22 cellular contexts compared by ENCODE assay signal in the genomic region with DNA sequence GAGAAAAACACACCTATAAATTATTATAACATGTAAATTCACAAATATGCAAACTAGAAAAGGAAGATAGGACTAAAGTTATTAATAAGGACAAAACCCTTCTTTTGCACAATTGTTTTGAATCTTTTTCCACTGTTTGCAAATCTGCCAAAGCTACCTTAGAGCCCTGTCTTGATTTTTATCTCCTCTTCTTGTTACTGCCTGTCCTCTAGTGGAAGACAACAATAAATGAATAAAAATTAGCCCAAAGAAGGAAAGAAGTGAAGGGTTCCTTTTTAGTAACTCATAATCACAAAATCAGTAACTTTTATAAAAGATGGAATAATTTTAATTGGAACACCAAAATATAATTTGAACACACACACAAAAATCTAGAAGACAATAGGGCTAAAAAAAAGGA. TPM values are rescaled to one million over a fixed set of nuclear protein-coding genes. Genes with fewer than 3 reads are reported as not detected.
A peak's percentile ranks its signal among the peaks of the same experiment; 100 is the strongest.
DNase-seq lines count a peak whose midpoint lies in the region; ATAC-seq and TF ChIP-seq lines count a peak whose summit lies in the region.
"Had no signal": no experiment of that assay in that cellular context is flagged by ENCODE, and none has a peak within 500 bp of the region (broad histone marks: within the 10 kb centered on the region; RNA-seq: fewer than 3 reads in every experiment).

No MANE protein-coding gene starts in this region.

- H3K27me3 Mint-ChIP-seq in memory B cell (no peaks in the 10 kb centered on the region), CD14-positive monocyte (ENCODE audit: low read depth in 3 of 3) (peaks cover 0 to 2% (median 2%) of the 10 kb centered on the region in 3 donors)
- H3K27me3 Mint-ChIP-seq: type B pancreatic cell had no signal

- POLR2A ChIA-PET in SK-N-SH (lab: Yijun Ruan, JAX) (no interaction called here), GM10248 (lab: Yijun Ruan, JAX) (no interaction called here)

- H3K79me2 ChIP-seq in SK-N-SH (ENCODE audit: insufficient read depth), result no peaks in the 10 kb centered on the region
- H3K79me2 ChIP-seq: hepatocyte had no signal

- TF ChIP-seq RAD21 in SK-N-SH (IDR thresholded peaks at IDR 0.05; ENCODE audit: low read length), result peak; percentile 27; the same call in 1 of the 2 replicates

- no peak overlapping the region for H3K27ac ChIP-seq in SK-N-SH (ENCODE audit: low read depth in 2 of 2, low read length in 1 of 2)
- no peak overlapping the region for H3K27ac ChIP-seq in VCaP
- H3K27ac ChIP-seq: 22Rv1, hepatocyte, right lobe of liver, RWPE1 had no signal

- H3K36me3 ChIP-seq in SK-N-SH (replicated peaks in 1 of 2; ENCODE audit: control insufficient read depth in 1 of 2, insufficient read depth in 2 of 2, low read length in 1 of 2), result no peaks in the 10 kb centered on the region
- H3K36me3 ChIP-seq: right lobe of liver had no signal

- no peak overlapping the region for H3K9ac ChIP-seq in SK-N-SH

- no peaks in the 10 kb centered on the region for H3K36me3 Mint-ChIP-seq in memory B cell
- H3K36me3 Mint-ChIP-seq in CD14-positive monocyte, result no peaks in the 10 kb centered on the region
- H3K36me3 Mint-ChIP-seq: type B pancreatic cell had no signal

- no peak for ATAC-seq in SK-N-SH treated with all-trans-retinoic acid at 6 μM for 48 hours
- ATAC-seq in memory B cell (ENCODE audit: low read depth), result no peak
- ATAC-seq in GM18873 (IDR thresholded peaks at IDR 0.05; ENCODE audit: low FRiP score, unreplicated experiment), result no peak
- ATAC-seq: right lobe of liver had no signal

- H2AFZ ChIP-seq in SK-N-SH (ENCODE audit: low read depth), result no peak overlapping the region
- H2AFZ ChIP-seq: hepatocyte had no signal

- H3K27ac Mint-ChIP-seq in memory B cell, result peak overlapping the region; percentile 87
- H3K27ac Mint-ChIP-seq in CD14-positive monocyte, result no peak overlapping the region
- H3K27ac Mint-ChIP-seq: type B pancreatic cell had no signal

- DNase-seq in SK-N-SH (no peak), GM10248 (ENCODE audit: extremely low spot score) (no peak), memory B cell (ENCODE audit: low spot score in 2 of 2) (no peak), COR-L47 (lab: John Stamatoyannopoulos, UW) (no peak), CD14-positive monocyte (ENCODE audit: low spot score) (no peak)
- DNase-seq: activated CD4-positive, alpha-beta T cell treated with anti-CD3 and anti-CD28 coated beads, Interleukin-2, amount 50 U/mL, for 48 hours; activated naive CD4-positive, alpha-beta T cell treated with anti-CD3 and anti-CD28 coated beads, Interleukin-2, amount 50 U/mL, for 16 hours; Caco-2; effector CD8-positive, alpha-beta T cell; kidney glomerular epithelial cell; NCI-H1092; NCI-H2171; NCI-H774; right lobe of liver; stimulated activated CD4-positive, alpha-beta T cell treated with anti-CD3 and anti-CD28 coated beads, Interleukin-4, amount 100 ng/mL, for 24 hours had no signal

- no peaks in the 10 kb centered on the region for H3K9me2 ChIP-seq in SK-N-SH

- no peaks in the 10 kb centered on the region for H4K20me1 ChIP-seq in SK-N-SH (ENCODE audit: insufficient read depth)

- no peaks in the 10 kb centered on the region for H3F3A ChIP-seq in SK-N-SH (replicated peaks; ENCODE audit: insufficient read depth)

- H3K4me1 Mint-ChIP-seq in memory B cell, result peaks cover 57% of the 10 kb centered on the region
- H3K4me1 Mint-ChIP-seq in CD14-positive monocyte, result peaks cover 80% of the 10 kb centered on the region

- CTCF ChIA-PET in SK-N-SH (lab: Yijun Ruan, JAX), result interaction anchor here (1.0 to 1.8 kb wide), 6 partner anchors 15 to 390 kb away, joined by 3 to 8 read pairs (median 4); no protein-coding TSS in a partner anchor
- CTCF ChIA-PET in GM10248 (lab: Yijun Ruan, JAX), result interaction anchor here (0.9 to 4.8 kb wide), 9 partner anchors 10 to 329 kb away, joined by 3 to 26 read pairs (median 4); no protein-coding TSS in a partner anchor

- no peak for TF ChIP-seq EP300 in SK-N-SH (IDR thresholded peaks at IDR 0.05; ENCODE audit: borderline replicate concordance in 1 of 2, low read depth in 1 of 2, low read length in 1 of 2)

- H3K9me3 ChIP-seq in SK-N-SH, result no peaks in the 10 kb centered on the region
- H3K9me3 ChIP-seq: Caco-2, right lobe of liver had no signal

- TF ChIP-seq CTCF in SK-N-SH (IDR thresholded peaks at IDR 0.05) (no peak), GM10248 (IDR thresholded peaks at IDR 0.05; ENCODE audit: control extremely low read depth, extremely low read depth, low read depth, missing control alignments) (peak; percentile 45), VCaP (conservative IDR thresholded peaks at IDR 0.05) (peak; percentile 48), CD14-positive monocyte (IDR thresholded peaks at IDR 0.05) (no peak)

- H3K9me3 Mint-ChIP-seq in memory B cell (no peaks in the 10 kb centered on the region), CD14-positive monocyte (no peaks in the 10 kb centered on the region)
- H3K9me3 Mint-ChIP-seq: type B pancreatic cell had no signal

- intact Hi-C loops in CD14-positive monocyte (cut with micrococcal nuclease), result no loop called here

- H3K4me1 ChIP-seq in SK-N-SH (ENCODE audit: control insufficient read depth in 1 of 2, insufficient read depth in 2 of 2, low read depth in 1 of 2, low read length in 1 of 2), result no peaks in the 10 kb centered on the region
- H3K4me1 ChIP-seq: Caco-2, right lobe of liver had no signal

- H3K4me3 Mint-ChIP-seq in memory B cell, result peak overlapping the region; percentile 67
- no peak overlapping the region for H3K4me3 Mint-ChIP-seq in CD14-positive monocyte
- H3K4me3 Mint-ChIP-seq: type B pancreatic cell had no signal

- no peak overlapping the region for H3K4me2 ChIP-seq in SK-N-SH
- H3K4me2 ChIP-seq: hepatocyte had no signal

- no peaks in the 10 kb centered on the region; the same call in 1 of the 2 replicates for H3K27me3 ChIP-seq in SK-N-SH (ENCODE audit: insufficient read depth)
- H3K27me3 ChIP-seq: right lobe of liver had no signal

- no peak overlapping the region for H3K4me3 ChIP-seq in SK-N-SH (ENCODE audit: low read depth in 2 of 2, low read length in 1 of 2)
- H3K4me3 ChIP-seq: hepatocyte, right lobe of liver had no signal

TF ChIP-seq in SK-N-SH, 30 proteins besides CTCF, POLR2A, EP300 and RAD21 (continues in another document):
- TF ChIP-seq RXRA (IDR thresholded peaks at IDR 0.05; ENCODE audit: borderline replicate concordance, low read depth) (no peak), RFX5 (IDR thresholded peaks at IDR 0.05; ENCODE audit: low read length) (no peak), YY1 (IDR thresholded peaks at IDR 0.05; ENCODE audit: low read depth) (no peak)
- TF ChIP-seq, protein P1, sequence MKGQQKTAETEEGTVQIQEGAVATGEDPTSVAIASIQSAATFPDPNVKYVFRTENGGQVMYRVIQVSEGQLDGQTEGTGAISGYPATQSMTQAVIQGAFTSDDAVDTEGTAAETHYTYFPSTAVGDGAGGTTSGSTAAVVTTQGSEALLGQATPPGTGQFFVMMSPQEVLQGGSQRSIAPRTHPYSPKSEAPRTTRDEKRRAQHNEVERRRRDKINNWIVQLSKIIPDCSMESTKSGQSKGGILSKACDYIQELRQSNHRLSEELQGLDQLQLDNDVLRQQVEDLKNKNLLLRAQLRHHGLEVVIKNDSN (IDR thresholded peaks at IDR 0.05; ENCODE audit: borderline replicate concordance, low read depth), result no peak
- TF ChIP-seq, protein P2, sequence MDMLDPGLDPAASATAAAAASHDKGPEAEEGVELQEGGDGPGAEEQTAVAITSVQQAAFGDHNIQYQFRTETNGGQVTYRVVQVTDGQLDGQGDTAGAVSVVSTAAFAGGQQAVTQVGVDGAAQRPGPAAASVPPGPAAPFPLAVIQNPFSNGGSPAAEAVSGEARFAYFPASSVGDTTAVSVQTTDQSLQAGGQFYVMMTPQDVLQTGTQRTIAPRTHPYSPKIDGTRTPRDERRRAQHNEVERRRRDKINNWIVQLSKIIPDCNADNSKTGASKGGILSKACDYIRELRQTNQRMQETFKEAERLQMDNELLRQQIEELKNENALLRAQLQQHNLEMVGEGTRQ (IDR thresholded peaks at IDR 0.05; ENCODE audit: borderline replicate concordance, low read depth, low read length), result no peak
- TF ChIP-seq, protein P3, sequence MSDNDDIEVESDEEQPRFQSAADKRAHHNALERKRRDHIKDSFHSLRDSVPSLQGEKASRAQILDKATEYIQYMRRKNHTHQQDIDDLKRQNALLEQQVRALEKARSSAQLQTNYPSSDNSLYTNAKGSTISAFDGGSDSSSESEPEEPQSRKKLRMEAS (IDR thresholded peaks at IDR 0.05; ENCODE audit: low read depth), result no peak

TF ChIP-seq in SK-N-SH treated with all-trans-retinoic acid at 6 μM for 48 hours, 23 proteins besides CTCF, POLR2A, EP300 and RAD21:
- TF ChIP-seq, protein P4, sequence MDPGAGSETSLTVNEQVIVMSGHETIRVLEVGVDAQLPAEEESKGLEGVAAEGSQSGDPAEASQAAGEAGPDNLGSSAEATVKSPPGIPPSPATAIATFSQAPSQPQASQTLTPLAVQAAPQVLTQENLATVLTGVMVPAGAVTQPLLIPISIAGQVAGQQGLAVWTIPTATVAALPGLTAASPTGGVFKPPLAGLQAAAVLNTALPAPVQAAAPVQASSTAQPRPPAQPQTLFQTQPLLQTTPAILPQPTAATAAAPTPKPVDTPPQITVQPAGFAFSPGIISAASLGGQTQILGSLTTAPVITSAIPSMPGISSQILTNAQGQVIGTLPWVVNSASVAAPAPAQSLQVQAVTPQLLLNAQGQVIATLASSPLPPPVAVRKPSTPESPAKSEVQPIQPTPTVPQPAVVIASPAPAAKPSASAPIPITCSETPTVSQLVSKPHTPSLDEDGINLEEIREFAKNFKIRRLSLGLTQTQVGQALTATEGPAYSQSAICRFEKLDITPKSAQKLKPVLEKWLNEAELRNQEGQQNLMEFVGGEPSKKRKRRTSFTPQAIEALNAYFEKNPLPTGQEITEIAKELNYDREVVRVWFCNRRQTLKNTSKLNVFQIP (CRISPR knock-in tag; IDR thresholded peaks at IDR 0.05; ENCODE audit: borderline replicate concordance, low read depth), result no peak
- TF ChIP-seq ESRRG (CRISPR knock-in tag; IDR thresholded peaks at IDR 0.05) (no peak), BACH2 (CRISPR knock-in tag; IDR thresholded peaks at IDR 0.05; ENCODE audit: borderline replicate concordance) (no peak), ZNF70 (CRISPR knock-in tag; IDR thresholded peaks at IDR 0.05) (no peak), CSDC2 (CRISPR knock-in tag; IDR thresholded peaks at IDR 0.05) (no peak), ISL1 (CRISPR knock-in tag; IDR thresholded peaks at IDR 0.05) (no peak), ZFP3 (CRISPR knock-in tag; IDR thresholded peaks at IDR 0.05) (no peak), OSR1 (CRISPR knock-in tag; IDR thresholded peaks at IDR 0.05) (no peak)

RNA-seq across cellular contexts. Expression of a gene that starts 2.7 kb away (rescaled TPM):
- 0.02 and 0.03 TPM in 2 replicates for polyA plus RNA-seq in SK-N-SH (2012; rRNA removed)
- 0.03 and 0.04 TPM in 2 replicates for polyA plus RNA-seq in SK-N-SH (2012; cell fraction: cytosol; rRNA removed)
- polyA plus RNA-seq in SK-N-SH (2012; cell fraction: nucleus; rRNA removed), result 0.14 TPM in 1 of 2 replicates, not detected in the other
- polyA plus RNA-seq in CD14-positive monocyte, result 1 to 10 TPM; 1.5 to 9.0 TPM

RNA-seq across cellular contexts. Expression of a gene that starts 18.6 kb away (rescaled TPM):
- polyA plus RNA-seq in SK-N-SH (2012; rRNA removed) (19.2 and 20.1 TPM in 2 replicates), CD14-positive monocyte (10 to 100 TPM in 1 of 2 donors, 1 to 10 TPM in 1; 9.8 to 10.8 TPM)
- 16.1 and 16.7 TPM in 2 replicates for polyA plus RNA-seq in SK-N-SH (2012; cell fraction: cytosol; rRNA removed)
- polyA plus RNA-seq in SK-N-SH (2012; cell fraction: nucleus; rRNA removed), result 16.0 and 34.3 TPM in 2 replicates

Comparison
In these comparisons a context has a peak if more than half of its experiments do, and no peak if none do; other contexts are left out.
1. CTCF ChIP-seq: peak in GM10248 (single experiment) and VCaP (single experiment); none in SK-N-SH (single experiment) and CD14-positive monocyte (single experiment).